13 cellular contexts compared by ENCODE assay signal in genomic region chr15:44715142-44715796, GRCh38. TPM values are rescaled to one million over a fixed set of nuclear protein-coding genes. Genes with fewer than 3 reads are reported as not detected.
DNase-seq lines count a peak whose midpoint lies in the region; ATAC-seq and TF ChIP-seq lines count a peak whose summit lies in the region.
"Had no signal": no experiment of that assay in that cellular context is flagged by ENCODE, and none has a peak within 500 bp of the region (broad histone marks: within the 10 kb centered on the region; RNA-seq: fewer than 3 reads in every experiment).

No MANE protein-coding gene starts in this region.

- H3K4me2 ChIP-seq in GM23338: no peak overlapping the region

- H3K36me3 Mint-ChIP-seq in T-cell (peaks cover 74% of the 10 kb centered on the region), immature natural killer cell (peaks cover 72 to 78% (median 75%) of the 10 kb centered on the region in 3 donors), GM23338 (ENCODE audit: low read depth) (peaks cover 8% of the 10 kb centered on the region)

- peaks cover 13 to 42% of the 10 kb centered on the region in 2 donors for H3K4me1 ChIP-seq in thoracic aorta (ENCODE audit: control insufficient read depth in 1 of 2, low read depth in 2 of 2)
- H3K4me1 ChIP-seq in GM23338 (ENCODE audit: insufficient read depth): peaks cover 6% of the 10 kb centered on the region

- H2AFZ ChIP-seq in GM23338: no peak overlapping the region
- H2AFZ ChIP-seq: GM23248 had no signal

- H4K20me1 ChIP-seq in GM23338 (replicated peaks; ENCODE audit: insufficient read depth): peaks cover 11% of the 10 kb centered on the region; the same call in 1 of the 2 replicates

- ATAC-seq in T-cell (replicated peaks in 1 of 4): no peak
- ATAC-seq in thoracic aorta (ENCODE audit: insufficient number of reproducible peaks, low FRiP score, low read depth): no peak
- no peak for ATAC-seq in GM23338

- H3K27me3 ChIP-seq in thoracic aorta (replicated peaks; ENCODE audit: insufficient read depth): no peaks in the 10 kb centered on the region
- peaks cover 16% of the 10 kb centered on the region for H3K27me3 ChIP-seq in GM23338 (ENCODE audit: insufficient read depth)

- H3K27ac Mint-ChIP-seq in T-cell (peak overlapping the region; percentile 93 to 94), immature natural killer cell (peak overlapping the region; percentile 82 to 100 (median 94)), GM23338 (no peak overlapping the region)

- H3K9me3 Mint-ChIP-seq in T-cell: no peaks in the 10 kb centered on the region
- H3K9me3 Mint-ChIP-seq in immature natural killer cell: peaks cover 0 to 3% (median 0%) of the 10 kb centered on the region in 6 donors
- no peaks in the 10 kb centered on the region for H3K9me3 Mint-ChIP-seq in GM23338

- POLR2A ChIA-PET in T-cell (lab: Charles Lee): interaction anchor here (0.5 to 10.2 kb wide), 11 partner anchors 9 to 109 kb away, joined by 3 to 289 read pairs (median 5); partner anchors contain the start of genes SPG11 (in 2 of the 2) and TRIM69 (in 2 of the 2)

- TF ChIP-seq CTCF in thoracic aorta (IDR thresholded peaks at IDR 0.05): no peak
- TF ChIP-seq CTCF in GM23338 (conservative IDR thresholded peaks at IDR 0.05; ENCODE audit: low read depth in 2 of 2): no peak

- peaks cover 57 to 89% (median 60%) of the 10 kb centered on the region in 3 donors for H3K4me1 Mint-ChIP-seq in T-cell
- H3K4me1 Mint-ChIP-seq in immature natural killer cell: peaks cover 70 to 79% of the 10 kb centered on the region in 2 donors
- H3K4me1 Mint-ChIP-seq in GM23338: peaks cover 14% of the 10 kb centered on the region

- H3F3A ChIP-seq in GM23338 (replicated peaks; ENCODE audit: low read depth): no peaks in the 10 kb centered on the region

- H3K9me2 ChIP-seq in GM23338 (ENCODE audit: insufficient read depth): no peaks in the 10 kb centered on the region

- peaks cover 10% of the 10 kb centered on the region; the same call in 1 of the 2 replicates for H3K79me2 ChIP-seq in GM23338 (replicated peaks; ENCODE audit: insufficient read depth)

- no peaks in the 10 kb centered on the region for H3K9me3 ChIP-seq in thoracic aorta

- H3K4me3 ChIP-seq in thoracic aorta (peak overlapping the region; percentile 4), GM23338 (no peak overlapping the region)
- H3K4me3 ChIP-seq: GM23248 had no signal

- peak overlapping the region; percentile 95 to 100 (median 98) for H3K4me3 Mint-ChIP-seq in T-cell
- peak overlapping the region; percentile 86 to 100 (median 99) for H3K4me3 Mint-ChIP-seq in immature natural killer cell
- no peak overlapping the region for H3K4me3 Mint-ChIP-seq in GM23338

- no peak overlapping the region for H3K27ac ChIP-seq in thoracic aorta
- H3K27ac ChIP-seq in GM23338 (ENCODE audit: low read depth): no peak overlapping the region
- H3K27ac ChIP-seq: GM23248 had no signal

- H3K27me3 Mint-ChIP-seq in T-cell (no peaks in the 10 kb centered on the region), immature natural killer cell (ENCODE audit: low read depth in 3 of 3) (peaks cover 36 to 60% (median 54%) of the 10 kb centered on the region in 3 donors), GM23338 (ENCODE audit: insufficient read depth, low read depth, poor library complexity) (peaks cover 20% of the 10 kb centered on the region)

- H3K36me3 ChIP-seq in thoracic aorta: peaks cover 33% of the 10 kb centered on the region
- H3K36me3 ChIP-seq in GM23338 (ENCODE audit: insufficient read depth): no peaks in the 10 kb centered on the region

- peak; percentile 21 for DNase-seq in activated naive CD4-positive, alpha-beta T cell treated with Interleukin-2 at 50 U/mL for 16 hours
- no peak for DNase-seq in activated naive CD4-positive, alpha-beta T cell (lab: John Stamatoyannopoulos, UW)
- DNase-seq in T-cell (peak in 1 of 34 experiments; percentile 51), immature natural killer cell (peak in 2 of 3 donors; percentile 20 to 35), thoracic aorta (ENCODE audit: low spot score) (no peak), epidermal melanocyte (ENCODE audit: insufficient read length, low spot score) (no peak), GM23338 (ENCODE audit: low spot score) (no peak), NCI-H510A treated with DMSO at 0.1 percent for 48 hours (lab: John Stamatoyannopoulos, UW) (no peak)
- DNase-seq: effector CD4-positive, alpha-beta T cell; GM23248; mammary epithelial cell; NCI-H1930 had no signal

- CTCF ChIA-PET in T-cell (lab: Charles Lee): interaction anchor here (0.6 to 10.2 kb wide), 5 partner anchors 13 to 203 kb away, joined by 12 to 160 read pairs (median 97); partner anchors contain the start of genes TRIM69 (in 2 of the 2) and SPG11 (in 1 of the 2)

TF ChIP-seq in GM23338, 12 proteins besides CTCF, POLR2A, EP300 and RAD21 (continues in another document):
- TF ChIP-seq REST (IDR thresholded peaks at IDR 0.05; ENCODE audit: unreplicated experiment) (no peak), CREB1 (CRISPR knock-in tag; IDR thresholded peaks at IDR 0.05; ENCODE audit: low read depth) (no peak), POLR2AphosphoS5 (IDR thresholded peaks at IDR 0.05; ENCODE audit: low read depth) (no peak)

RNA-seq across cellular contexts. Expression of gene B2M, which starts 4.0 kb away (rescaled TPM):
- total RNA-seq in T-cell (1,000 to 10,000 TPM; 5,457 to 6,662 (median 6,121) TPM), thoracic aorta (1,000 to 10,000 TPM; 2,389 to 3,309 TPM)
- polyA plus RNA-seq in immature natural killer cell (over 10,000 TPM; 41,154 to 70,702 (median 45,494) TPM), GM23338 (2016; fragmentation: Nextera tagmentation; extraction: Ambion mirVana) (180 and 191 TPM in 2 replicates)
- 167 and 183 TPM in 2 replicates for total RNA-seq in GM23338 (2014; rRNA removed; shearing (Covaris generic))

RNA-seq across cellular contexts. Expression of gene PATL2, which starts 4.1 kb away (rescaled TPM):
- total RNA-seq in T-cell: 10 to 100 TPM; 43.5 to 69.7 (median 48.5) TPM
- 10 to 100 TPM; 24.8 to 49.1 (median 41.4) TPM for polyA plus RNA-seq in immature natural killer cell
- total RNA-seq in thoracic aorta: 1 to 10 TPM; 1.1 to 1.3 TPM
- 0.35 TPM in 1 of 2 replicates, not detected in the other for total RNA-seq in GM23338 (2014; rRNA removed; shearing (Covaris generic))
- 0.10 and 0.19 TPM in 2 replicates for polyA plus RNA-seq in GM23338 (2016; fragmentation: Nextera tagmentation; extraction: Ambion mirVana)
- total RNA-seq: G401, GM23248, mammary epithelial cell had no signal

RNA-seq across cellular contexts. Expression of gene TRIM69, which starts 21.1 kb away (rescaled TPM):
- total RNA-seq in T-cell: 10 to 100 TPM; 21.5 to 56.9 (median 42.9) TPM
- 10 to 100 TPM; 14.9 to 23.4 (median 19.0) TPM for polyA plus RNA-seq in immature natural killer cell
- total RNA-seq in thoracic aorta: 10 to 100 TPM; 10.4 to 65.0 TPM
- total RNA-seq in GM23338 (2014; rRNA removed; shearing (Covaris generic)): 7.0 and 8.3 TPM in 2 replicates
- 3.5 and 4.3 TPM in 2 replicates for polyA plus RNA-seq in GM23338 (2016; fragmentation: Nextera tagmentation; extraction: Ambion mirVana)

RNA-seq across cellular contexts. Expression of gene SPG11, which starts 51.8 kb away (rescaled TPM):
- total RNA-seq in T-cell (100 to 1,000 TPM; 108 to 124 (median 118) TPM), thoracic aorta (10 to 100 TPM; 68.1 to 76.0 TPM)
- polyA plus RNA-seq in immature natural killer cell (10 to 100 TPM; 22.0 to 37.3 (median 26.1) TPM), GM23338 (2016; fragmentation: Nextera tagmentation; extraction: Ambion mirVana) (23.3 and 23.9 TPM in 2 replicates)
- 35.7 and 42.2 TPM in 2 replicates for total RNA-seq in GM23338 (2014; rRNA removed; shearing (Covaris generic))

Comparison
In these comparisons a context has a peak if more than half of its experiments do, and no peak if none do; other contexts are left out.
1. DNase-seq: peak in activated naive CD4-positive, alpha-beta T cell treated with Interleukin-2 at 50 U/mL for 16 hours (single experiment) and immature natural killer cell (2 of 3); none in activated naive CD4-positive, alpha-beta T cell (0 of 4), thoracic aorta (single experiment), epidermal melanocyte (single experiment), GM23338 (single experiment) and NCI-H510A treated with DMSO at 0.1 percent for 48 hours (single experiment).
2. RNA of gene B2M, which starts 4.0 kb away (total RNA-seq): 5,457 to 6,662 TPM in T-cell and 2,389 to 3,309 TPM in thoracic aorta; 167 to 183 TPM in GM23338; every median in the first group is over 10 times any median in the second.
3. RNA of gene PATL2, which starts 4.1 kb away (total RNA-seq): 43.5 to 69.7 TPM in T-cell; 1.1 to 1.3 TPM in thoracic aorta and 0.35 TPM in GM23338; every median in the first group is over 10 times any median in the second.